ENCODE assay signal across 28 cellular contexts in the genomic region with DNA sequence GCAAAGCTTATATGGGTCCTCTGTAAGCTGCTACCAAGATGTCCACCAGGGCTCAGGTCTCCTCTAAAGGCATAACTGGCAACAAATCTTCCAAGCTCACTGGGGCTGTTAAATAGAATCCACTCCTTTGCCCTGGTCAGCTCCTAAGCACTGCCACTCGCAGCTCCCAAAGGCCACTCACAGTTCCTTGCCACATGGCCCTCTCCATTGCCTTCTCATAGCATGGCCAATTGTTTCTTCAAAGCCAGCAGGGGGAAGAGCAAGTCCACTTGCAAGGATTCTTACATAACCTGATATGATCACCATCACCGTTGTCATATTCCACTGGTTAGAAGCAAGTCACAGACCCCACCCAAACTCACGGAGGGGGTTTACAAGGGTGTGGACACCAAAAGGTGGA.
"Had no signal": no experiment of that assay in that cellular context is flagged by ENCODE, and none has a peak within 500 bp of the region (broad histone marks: within the 10 kb centered on the region; RNA-seq: fewer than 3 reads in every experiment).

No MANE protein-coding gene starts in this region.

- H3K4me1 ChIP-seq: colonic mucosa, esophagus muscularis mucosa, esophagus squamous epithelium, foreskin keratinocyte, gastrocnemius medialis, gastroesophageal sphincter, heart left ventricle, heart right ventricle had no signal

- H3K27me3 ChIP-seq: colonic mucosa, dorsolateral prefrontal cortex, esophagus muscularis mucosa, esophagus squamous epithelium, gastrocnemius medialis, gastroesophageal sphincter, heart left ventricle, heart right ventricle had no signal

- H3K36me3 ChIP-seq: colonic mucosa, esophagus muscularis mucosa, esophagus squamous epithelium, gastrocnemius medialis, gastroesophageal sphincter, heart left ventricle, heart right ventricle had no signal

- H3K27ac ChIP-seq: colonic mucosa, coronary artery, dorsolateral prefrontal cortex, epithelial cell of prostate, esophagus muscularis mucosa, esophagus squamous epithelium, foreskin keratinocyte, gastrocnemius medialis, gastroesophageal sphincter, heart left ventricle, heart right ventricle had no signal

- FAIRE-seq: colon, endometrium, endothelial cell of umbilical vein, frontal cortex had no signal

- DNase-seq: colonic mucosa; cortex of kidney; dermis blood vessel endothelial cell; dorsolateral prefrontal cortex; effector CD4-positive, alpha-beta T cell; effector CD8-positive, alpha-beta T cell; effector memory CD4-positive, alpha-beta T cell; effector memory CD8-positive, alpha-beta T cell; endodermal cell; erythroblast; esophagus squamous epithelium; foreskin fibroblast; foreskin keratinocyte; foreskin melanocyte; gastrocnemius medialis; glutamatergic neuron; head of caudate nucleus; heart left ventricle; heart right ventricle had no signal

- H3K4me3 ChIP-seq: colonic mucosa, coronary artery, dorsolateral prefrontal cortex, esophagus muscularis mucosa, esophagus squamous epithelium, gastrocnemius medialis, gastroesophageal sphincter, heart left ventricle, heart right ventricle had no signal

- H3K9me3 ChIP-seq: colonic mucosa, esophagus squamous epithelium, gastrocnemius medialis had no signal

- ATAC-seq: effector memory CD8-positive, alpha-beta T cell; esophagus mucosa; foreskin keratinocyte; gastrocnemius medialis; gastroesophageal sphincter; heart left ventricle; heart right ventricle had no signal
